13 cellular contexts compared by ENCODE assay signal in the genomic region with DNA sequence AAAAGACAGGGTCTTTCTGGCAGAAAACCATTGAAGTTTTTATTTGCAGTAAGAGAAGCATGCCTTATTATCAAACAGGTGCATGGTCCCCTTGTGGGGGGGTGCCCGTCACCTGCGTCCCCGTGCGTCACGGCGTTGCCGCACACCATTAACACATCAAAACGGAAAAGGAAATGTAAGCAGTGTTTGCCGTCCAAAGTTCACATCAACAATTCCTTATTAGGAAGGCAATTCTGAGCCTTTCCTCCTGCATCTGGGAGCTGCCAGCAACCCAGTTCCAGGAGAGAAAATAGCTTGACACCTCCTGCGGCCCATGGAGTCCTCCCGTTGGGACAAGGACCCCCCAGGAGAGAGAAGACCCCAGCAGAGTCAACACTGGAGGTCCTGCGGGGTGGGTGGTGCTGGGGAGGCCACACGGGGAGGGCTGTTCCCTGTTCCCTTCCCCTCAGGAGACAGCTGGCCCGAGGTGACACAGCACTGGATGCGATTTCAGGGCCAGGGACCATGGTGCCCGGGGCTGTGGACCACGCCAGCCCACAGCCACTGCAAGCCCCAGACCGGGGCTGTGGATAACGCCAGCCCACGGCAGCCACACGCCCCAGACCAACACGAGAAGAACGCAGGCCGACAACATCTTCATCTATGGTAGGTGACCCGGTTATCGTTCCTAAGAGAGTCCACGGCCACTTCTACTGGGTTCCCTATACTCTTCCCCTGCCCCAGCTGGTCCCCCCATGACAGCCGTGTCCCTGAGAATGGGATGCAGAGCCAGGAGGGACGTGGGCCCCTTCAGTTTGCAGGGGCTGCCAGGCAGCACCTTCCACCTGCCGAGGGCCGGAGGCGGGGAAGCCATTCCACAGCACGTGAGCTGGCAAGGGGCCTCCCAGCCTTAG. TPM values are rescaled to one million over a fixed set of nuclear protein-coding genes. Genes with fewer than 3 reads are reported as not detected.
DNase-seq lines count a peak whose midpoint lies in the region; ATAC-seq, FAIRE-seq and TF ChIP-seq lines count a peak whose summit lies in the region.
"Had no signal": no experiment of that assay in that cellular context is flagged by ENCODE, and none has a peak within 500 bp of the region (broad histone marks: within the 10 kb centered on the region; RNA-seq: fewer than 3 reads in every experiment).

No MANE protein-coding gene starts in this region.

- ATAC-seq in pancreas (peak; percentile 88 to 92 (median 92)), HG02973 (IDR thresholded peaks at IDR 0.05; ENCODE audit: unreplicated experiment) (no peak), GM18861 (IDR thresholded peaks at IDR 0.05; ENCODE audit: unreplicated experiment) (no peak), GM18868 (IDR thresholded peaks at IDR 0.05; ENCODE audit: unreplicated experiment) (no peak)

- peaks cover 11 to 23% (median 13%) of the 10 kb centered on the region in 3 donors for H3K4me1 ChIP-seq in pancreas

- FAIRE-seq in pancreas (lab: Jason Lieb, UNC) = peak; percentile 59

- H3K4me3 ChIP-seq in fibroblast of villous mesenchyme (ENCODE audit: low read depth, low read length) (no peak overlapping the region), pancreas (peak overlapping the region in 3 of 4 donors; percentile 19 to 49 (median 38))

- in situ Hi-C loops in Caki2 (cut with HindIII; ENCODE audit: low pct_unique_long_range_greater_than_20kb, low sequenced_read_pairs) = no loop called here

- intact Hi-C loops in pancreas (cut with DNase I) = no loop called here

- H3K27me3 ChIP-seq in pancreas = no peaks in the 10 kb centered on the region

- H3K9me3 ChIP-seq in pancreas = no peaks in the 10 kb centered on the region

- 14 to 16% methylated on average over 29 to 33 of the region's 33 CpGs for WGBS in pancreas, 2 donors

- peak overlapping the region; percentile 88 to 97 (median 91) for H3K27ac ChIP-seq in pancreas

- TF ChIP-seq CTCF in fibroblast of villous mesenchyme (IDR thresholded peaks at IDR 0.05; ENCODE audit: insufficient read depth, low read depth, low read length) = no peak
- TF ChIP-seq CTCF in pancreas (IDR thresholded peaks at IDR 0.05) = no peak

- DNase-seq in Caki2 (ENCODE audit: low read depth) = peak; percentile 23
- peak; percentile 45 for DNase-seq in NCI-H526 treated with DMSO at 0.1 percent for 48 hours (lab: John Stamatoyannopoulos, UW)
- peak; percentile 77 for DNase-seq in fibroblast of villous mesenchyme (ENCODE audit: low read depth)
- peak in 4 of 6 donors; percentile 79 to 85 (median 83) for DNase-seq in pancreas
- DNase-seq in hypothalamus (lab: John Stamatoyannopoulos, UW) = no peak
- DNase-seq: activated effector memory CD4-positive, alpha-beta T cell treated with Interleukin-2 at 50 U/mL for 16 hours; CD4-positive, alpha-beta memory T cell; NCI-H1092; retina; T1000 had no signal

- no peaks in the 10 kb centered on the region for H3K36me3 ChIP-seq in pancreas

RNA-seq across cellular contexts. Expression of a gene that starts 39.4 kb away (rescaled TPM):
- total RNA-seq in Caki2 (2014; rRNA removed; shearing (Covaris generic); ENCODE audit: low replicate concordance) = 4.9 and 18.5 TPM in 2 replicates
- total RNA-seq in fibroblast of villous mesenchyme (18.7 and 19.9 TPM in 2 replicates), pancreas (10 to 100 TPM in 1 of 6 donors, 1 to 10 TPM in 5; 6.8 to 11.8 (median 7.6) TPM)
- polyA plus RNA-seq in pancreas = 1 to 10 TPM; 4.3 to 5.5 TPM

Comparison
In these comparisons a context has a peak if more than half of its experiments do, and no peak if none do; other contexts are left out.
1. DNase-seq: peak in Caki2 (single experiment), NCI-H526 treated with DMSO at 0.1 percent for 48 hours (single experiment), fibroblast of villous mesenchyme (single experiment) and pancreas (4 of 6); none in hypothalamus (0 of 51).
2. ATAC-seq: peak in pancreas (4 of 4); none in HG02973 (single experiment), GM18861 (single experiment) and GM18868 (single experiment).